7 cellular contexts compared by ENCODE assay signal in genomic region chr16:68529931-68530667, GRCh38. TPM values are rescaled to one million over a fixed set of nuclear protein-coding genes. Genes with fewer than 3 reads are reported as not detected.
DNase-seq lines count a peak whose midpoint lies in the region; ATAC-seq and TF ChIP-seq lines count a peak whose summit lies in the region.

No MANE protein-coding gene starts in this region.

- DNase-seq in NCI-H2196 treated with DMSO at 0.1 percent for 48 hours (lab: John Stamatoyannopoulos, UW; ENCODE audit: unreplicated experiment) (peak; percentile 44), cerebellar cortex (ENCODE audit: low spot score) (peak; percentile 95), kidney epithelial cell (ENCODE audit: low read depth) (peak; percentile 31)
- DNase-seq in activated CD4-positive, CD25-positive, alpha-beta regulatory T cell treated with anti-CD3 and anti-CD28 coated beads, Interleukin-2, amount 50 U/mL, for 72 hours = peak; percentile 88
- DNase-seq in stimulated activated CD4-positive, alpha-beta T cell treated with anti-CD3 and anti-CD28 coated beads, Interleukin-15, amount 100 ng/mL, for 24 hours = peak; percentile 94

- TF ChIP-seq CTCF in kidney epithelial cell (IDR thresholded peaks at IDR 0.05; ENCODE audit: insufficient read depth, low read length, poor library complexity, severe bottlenecking) = no peak

- ATAC-seq in GM18505 (IDR thresholded peaks at IDR 0.05; ENCODE audit: unreplicated experiment) = peak; percentile 63
- peak; percentile 93 for ATAC-seq in HG03045 (IDR thresholded peaks at IDR 0.05; ENCODE audit: unreplicated experiment)

- peak; percentile 51 for TF ChIP-seq POLR2A in GM18505 (IDR thresholded peaks at IDR 0.05; ENCODE audit: borderline replicate concordance, extremely low read depth, insufficient read depth, insufficient read length)

- H3K27me3 ChIP-seq in kidney epithelial cell (ENCODE audit: control insufficient read depth, insufficient read depth, low read length) = no peaks in the 10 kb centered on the region

- H3K4me3 ChIP-seq in kidney epithelial cell (ENCODE audit: low read depth, low read length) = peak overlapping the region; percentile 64

- H3K36me3 ChIP-seq in kidney epithelial cell (ENCODE audit: control insufficient read depth, insufficient read depth, low read length) = no peaks in the 10 kb centered on the region

RNA-seq across cellular contexts. Expression of gene ZFP90, which starts 9.0 kb away (rescaled TPM):
- total RNA-seq in kidney epithelial cell = 49.2 and 57.7 TPM in 2 replicates

Comparison
In these comparisons a context has a peak if more than half of its experiments do, and no peak if none do; other contexts are left out.
1. Peak in every context shown above with its lines: DNase-seq, ATAC-seq and H3K4me3 ChIP-seq.
2. DNase-seq: peak in every context shown above with its lines; median percentile 95 in cerebellar cortex; 94 in stimulated activated CD4-positive, alpha-beta T cell treated with anti-CD3 and anti-CD28 coated beads, Interleukin-15, amount 100 ng/mL, for 24 hours; 88 in activated CD4-positive, CD25-positive, alpha-beta regulatory T cell treated with anti-CD3 and anti-CD28 coated beads, Interleukin-2, amount 50 U/mL, for 72 hours; 44 in NCI-H2196 treated with DMSO at 0.1 percent for 48 hours; 31 in kidney epithelial cell.